Comparison of ENCODE assay signal across 8 cellular contexts in genomic region chr21:32940079-32941014, GRCh38.
DNase-seq lines count a peak whose midpoint lies in the region; ATAC-seq and TF ChIP-seq lines count a peak whose summit lies in the region.

No MANE protein-coding gene starts in this region.

- TF ChIP-seq CTCF in AG04449 (IDR thresholded peaks at IDR 0.05; ENCODE audit: insufficient read depth, low read length, missing control alignments) (peak; percentile 70), GM10266 (IDR thresholded peaks at IDR 0.05; ENCODE audit: control insufficient read depth, insufficient read depth, low read depth, missing control alignments) (peak; percentile 74), nephron progenitor cell (IDR thresholded peaks at IDR 0.05) (peak; percentile 75)

- H3K36me3 Mint-ChIP-seq in nephron progenitor cell (ENCODE audit: low read depth): no peaks in the 10 kb centered on the region

- no peak overlapping the region for H3K27ac Mint-ChIP-seq in nephron progenitor cell

- no peak for DNase-seq in AG04449 (ENCODE audit: low read depth, low spot score)
- peak; percentile 43 for DNase-seq in GM10266 (ENCODE audit: extremely low spot score)
- DNase-seq in NCI-H2107 (lab: John Stamatoyannopoulos, UW): peak; percentile 41
- DNase-seq in activated CD4-positive, alpha-beta T cell treated with anti-CD3 and anti-CD28 coated beads for 4 hours: peak; percentile 29 to 51
- peak; percentile 44 for DNase-seq in nephron progenitor cell

- POLR2A ChIA-PET in AG04449 (lab: Yijun Ruan, JAX): no interaction called here

- no peak overlapping the region for H3K4me3 ChIP-seq in AG04449 (ENCODE audit: low read depth, low read length)

- peaks cover 4% of the 10 kb centered on the region for H3K9me3 Mint-ChIP-seq in nephron progenitor cell

- CTCF ChIA-PET in AG04449 (lab: Yijun Ruan, JAX): interaction anchor here (0.9 to 3.7 kb wide), 37 partner anchors 9 to 257 kb away, joined by 3 to 45 read pairs (median 4); no protein-coding TSS in a partner anchor

- H3K4me1 Mint-ChIP-seq in nephron progenitor cell: peaks cover 5% of the 10 kb centered on the region

- no peak overlapping the region for H3K4me3 Mint-ChIP-seq in nephron progenitor cell

- H3K27me3 Mint-ChIP-seq in nephron progenitor cell (ENCODE audit: low read depth, poor library complexity): peaks cover 10% of the 10 kb centered on the region

- ATAC-seq in esophagus mucosa: peak; percentile 57
- no peak for ATAC-seq in GM21737 (IDR thresholded peaks at IDR 0.05; ENCODE audit: unreplicated experiment)
- no peak for ATAC-seq in GM21381 (IDR thresholded peaks at IDR 0.05; ENCODE audit: unreplicated experiment)
